ENCODE assay signal across 13 cellular contexts in genomic region chr5:79499640-79500273, GRCh38.
"Had no signal": no experiment of that assay in that cellular context is flagged by ENCODE, and none has a peak within 500 bp of the region (broad histone marks: within the 10 kb centered on the region; RNA-seq: fewer than 3 reads in every experiment).

No MANE protein-coding gene starts in this region.

- H3K36me3 ChIP-seq: cardiac muscle cell, gastroesophageal sphincter, lower lobe of right lung, sigmoid colon, thyroid gland had no signal

- H3K27me3 ChIP-seq: cardiac muscle cell, gastroesophageal sphincter, sigmoid colon, thyroid gland had no signal

- ATAC-seq: gastroesophageal sphincter, lower lobe of right lung had no signal

- H3K36me3 Mint-ChIP-seq: mesothelial cell of epicardium had no signal

- H3K4me3 ChIP-seq: cardiac muscle cell, gastroesophageal sphincter, lower lobe of right lung, sigmoid colon, thyroid gland had no signal

- H3K9me3 ChIP-seq: gastroesophageal sphincter, lower lobe of right lung, sigmoid colon, thyroid gland had no signal

- H3K4me3 Mint-ChIP-seq: activated naive CD8-positive, alpha-beta T cell; mesothelial cell of epicardium; nephron had no signal

- H3K27ac Mint-ChIP-seq: activated naive CD8-positive, alpha-beta T cell; mesothelial cell of epicardium; nephron had no signal

- DNase-seq: activated CD4-positive, alpha-beta T cell treated with anti-CD3 and anti-CD28 coated beads for 1 hour; activated CD4-positive, alpha-beta T cell treated with anti-CD3 and anti-CD28 coated beads, Interleukin-2, amount 50 U/mL, for 4 hours; amygdala; lower lobe of right lung; sigmoid colon; stimulated activated naive CD4-positive, alpha-beta T cell; SW 1271 had no signal

- H3K9me3 Mint-ChIP-seq: mesothelial cell of epicardium, nephron had no signal

- H3K4me1 ChIP-seq: lower lobe of right lung had no signal
